1 cellular context compared by ENCODE assay signal in genomic region chr7:107319724-107320228, GRCh38.
TF ChIP-seq lines count a peak whose summit lies in the region.

No MANE protein-coding gene starts in this region.

TF ChIP-seq in K562, 482 proteins besides CTCF, POLR2A, EP300 and RAD21 (continued from another document and continues in another):
- TF ChIP-seq E2F8 (IDR thresholded peaks at IDR 0.05; ENCODE audit: low read depth, partially characterized antibody), result peak; percentile 36
- TF ChIP-seq HOMEZ (CRISPR knock-in tag; IDR thresholded peaks at IDR 0.05), result no peak
- peak; percentile 98 for TF ChIP-seq DPF2 (IDR thresholded peaks at IDR 0.05)
- TF ChIP-seq SFPQ (IDR thresholded peaks at IDR 0.05; ENCODE audit: low read depth, low read length), result no peak
- TF ChIP-seq THAP7 (CRISPR knock-in tag; IDR thresholded peaks at IDR 0.05), result no peak
- TF ChIP-seq ZNF551 (CRISPR knock-in tag; IDR thresholded peaks at IDR 0.05), result no peak
- peak; percentile 29 for TF ChIP-seq CXXC5 (CRISPR knock-in tag; IDR thresholded peaks at IDR 0.05)
- TF ChIP-seq CREB3L1 (IDR thresholded peaks at IDR 0.05; ENCODE audit: borderline replicate concordance, low read depth), result peak; percentile 61; the same call in 1 of the 2 replicates
- peak; percentile 81 for TF ChIP-seq HDAC3 (IDR thresholded peaks at IDR 0.05; ENCODE audit: borderline replicate concordance, partially characterized antibody)
- TF ChIP-seq AFF4 (CRISPR knock-in tag; IDR thresholded peaks at IDR 0.05), result no peak
- TF ChIP-seq RBBP5 (IDR thresholded peaks at IDR 0.05; ENCODE audit: borderline replicate concordance, insufficient read depth, low read length, poor library complexity, severe bottlenecking), result no peak
- TF ChIP-seq SLC30A9 (CRISPR knock-in tag; IDR thresholded peaks at IDR 0.05), result no peak
- TF ChIP-seq VEZF1 (CRISPR knock-in tag; IDR thresholded peaks at IDR 0.05), result no peak
- no peak for TF ChIP-seq RBM15 (IDR thresholded peaks at IDR 0.05; ENCODE audit: insufficient read depth, low read length)
- peak; percentile 64; the same call in 1 of the 2 replicates for TF ChIP-seq SMAD4 (CRISPR knock-in tag; conservative IDR thresholded peaks at IDR 0.05)
- no peak for TF ChIP-seq RFX5 (IDR thresholded peaks at IDR 0.05; ENCODE audit: low read depth, low read length)
- no peak for TF ChIP-seq ELK3 (CRISPR knock-in tag; IDR thresholded peaks at IDR 0.05)
- TF ChIP-seq ZNF318 (IDR thresholded peaks at IDR 0.05; ENCODE audit: borderline replicate concordance in 1 of 2, low read depth in 1 of 2), result no peak
- no peak for TF ChIP-seq ATF6 (CRISPR knock-in tag; IDR thresholded peaks at IDR 0.05)
- TF ChIP-seq ZNF316 (IDR thresholded peaks at IDR 0.05), result peak; percentile 86
- peak; percentile 94 for TF ChIP-seq ARID1B (IDR thresholded peaks at IDR 0.05)
- TF ChIP-seq RBM14 (IDR thresholded peaks at IDR 0.05; ENCODE audit: borderline replicate concordance, insufficient read depth, low read depth, low read length), result no peak
